Comparison of ENCODE assay signal across 15 cellular contexts in genomic region chr10:100038561-100039071, GRCh38. TPM values are rescaled to one million over a fixed set of nuclear protein-coding genes. Genes with fewer than 3 reads are reported as not detected.
DNase-seq lines count a peak whose midpoint lies in the region; ATAC-seq and TF ChIP-seq lines count a peak whose summit lies in the region.
"Had no signal": no experiment of that assay in that cellular context is flagged by ENCODE, and none has a peak within 500 bp of the region (broad histone marks: within the 10 kb centered on the region; RNA-seq: fewer than 3 reads in every experiment).

No MANE protein-coding gene starts in this region.

- H3K27me3 Mint-ChIP-seq in Caco-2 (ENCODE audit: insufficient read depth, unreplicated experiment) = no peaks in the 10 kb centered on the region
- H3K27me3 Mint-ChIP-seq in endodermal cell (ENCODE audit: insufficient read depth) = no peaks in the 10 kb centered on the region

- H3K9me3 Mint-ChIP-seq in Caco-2 (ENCODE audit: unreplicated experiment) (no peaks in the 10 kb centered on the region), endodermal cell (peaks cover 15% of the 10 kb centered on the region)
- H3K9me3 Mint-ChIP-seq: T-helper 1 cell treated with Interleukin-12 subunit alpha and Interleukin-12 subunit beta and Interleukin-4 antibody, amounts not matched to agents 30 μg/mL and 1 μg/mL, for 36 hours had no signal

- H3K4me1 Mint-ChIP-seq in Caco-2 (ENCODE audit: low read depth, unreplicated experiment) = peaks cover 28% of the 10 kb centered on the region
- peaks cover 31% of the 10 kb centered on the region for H3K4me1 Mint-ChIP-seq in endodermal cell

- H3K36me3 ChIP-seq in Caco-2 (ENCODE audit: control insufficient read depth, insufficient read depth, low read length) = no peaks in the 10 kb centered on the region
- H3K36me3 ChIP-seq in endodermal cell (ENCODE audit: control insufficient read depth, insufficient read depth, low read length) = no peaks in the 10 kb centered on the region
- H3K36me3 ChIP-seq in muscle layer of duodenum (ENCODE audit: control insufficient read depth in 1 of 2, insufficient read depth in 2 of 2, low read length in 2 of 2) = no peaks in the 10 kb centered on the region
- H3K36me3 ChIP-seq in gastroesophageal sphincter = no peaks in the 10 kb centered on the region
- H3K36me3 ChIP-seq: uterus had no signal

- H3K9me3 ChIP-seq in Caco-2 (no peaks in the 10 kb centered on the region), endodermal cell (ENCODE audit: control insufficient read depth, low read length) (peaks cover 8% of the 10 kb centered on the region), muscle layer of duodenum (ENCODE audit: control insufficient read depth in 1 of 2, low read length in 2 of 2) (no peaks in the 10 kb centered on the region), gastroesophageal sphincter (no peaks in the 10 kb centered on the region)
- H3K9me3 ChIP-seq: psoas muscle, uterus had no signal

- ATAC-seq in gastroesophageal sphincter = no peak
- ATAC-seq in GM18505 (IDR thresholded peaks at IDR 0.05; ENCODE audit: unreplicated experiment) = no peak
- ATAC-seq in GM18519 (IDR thresholded peaks at IDR 0.05; ENCODE audit: low FRiP score, unreplicated experiment) = no peak
- ATAC-seq: psoas muscle had no signal

- H3K27me3 ChIP-seq in Caco-2 (replicated peaks; ENCODE audit: control insufficient read depth, insufficient read depth, low read length) = no peaks in the 10 kb centered on the region
- H3K27me3 ChIP-seq in endodermal cell (ENCODE audit: control insufficient read depth, insufficient read depth, low read length, poor library complexity, severe bottlenecking) = no peaks in the 10 kb centered on the region
- H3K27me3 ChIP-seq in muscle layer of duodenum (ENCODE audit: low read depth, low read length) = no peaks in the 10 kb centered on the region
- H3K27me3 ChIP-seq in gastroesophageal sphincter = no peaks in the 10 kb centered on the region
- H3K27me3 ChIP-seq: uterus had no signal

- H3K27ac ChIP-seq in endodermal cell (ENCODE audit: low read depth, low read length) (no peak overlapping the region), muscle layer of duodenum (ENCODE audit: low read length) (peak overlapping the region; percentile 36), gastroesophageal sphincter (no peak overlapping the region)
- H3K27ac ChIP-seq: psoas muscle had no signal

- H3K4me3 ChIP-seq in Caco-2 (ENCODE audit: low read depth, low read length) = no peak overlapping the region
- no peak overlapping the region for H3K4me3 ChIP-seq in endodermal cell (ENCODE audit: low read length)
- H3K4me3 ChIP-seq in muscle layer of duodenum (ENCODE audit: low read depth in 1 of 2, low read length in 2 of 2) = no peak overlapping the region
- H3K4me3 ChIP-seq in gastroesophageal sphincter = no peak overlapping the region
- H3K4me3 ChIP-seq: psoas muscle, uterus had no signal

- no peak for TF ChIP-seq EP300 in gastroesophageal sphincter (IDR thresholded peaks at IDR 0.05)

- no peak overlapping the region for H3K4me3 Mint-ChIP-seq in Caco-2 (ENCODE audit: unreplicated experiment)
- H3K4me3 Mint-ChIP-seq in endodermal cell = no peak overlapping the region
- H3K4me3 Mint-ChIP-seq: T-helper 1 cell treated with Interleukin-12 subunit alpha and Interleukin-12 subunit beta and Interleukin-4 antibody, amounts not matched to agents 30 μg/mL and 1 μg/mL, for 36 hours had no signal

- BruUV-seq in Caco-2 (replicated peaks; lab: Mats Ljungman, UMichigan) = no TSS peak

- H3K4me1 ChIP-seq in Caco-2 (peaks cover 51% of the 10 kb centered on the region), endodermal cell (ENCODE audit: control insufficient read depth, insufficient read depth, low read length) (peaks cover 10% of the 10 kb centered on the region), muscle layer of duodenum (ENCODE audit: control insufficient read depth in 1 of 2, insufficient read depth in 2 of 2, low read length in 2 of 2) (no peaks in the 10 kb centered on the region), gastroesophageal sphincter (peaks cover 0 to 9% (median 0%) of the 10 kb centered on the region in 3 donors)
- H3K4me1 ChIP-seq: uterus had no signal

- DNase-seq in Caco-2 (peak in 1 of 2 experiments; percentile 52), HuH-7 (ENCODE audit: low spot score) (peak; percentile 30), endodermal cell (peak; percentile 69), SKM-1 (lab: John Stamatoyannopoulos, UW; ENCODE audit: unreplicated experiment) (no peak)
- DNase-seq: activated CD4-positive, CD25-positive, alpha-beta regulatory T cell treated with anti-CD3 and anti-CD28 coated beads, Interleukin-2, amount 50 U/mL, for 72 hours; C1 segment of cervical spinal cord; OCI-M1; psoas muscle; uterus had no signal

- no peak overlapping the region for H3K9ac ChIP-seq in endodermal cell (ENCODE audit: extremely low read depth, low read length, poor library complexity, severe bottlenecking)

- POLR2A ChIA-PET in Caco-2 (lab: Charles Lee) = no interaction called here

- intact Hi-C loops in Caco-2 (cut with micrococcal nuclease; ENCODE audit: unreplicated experiment) = no loop called here

- TF ChIP-seq CTCF in Caco-2 (IDR thresholded peaks at IDR 0.05; ENCODE audit: insufficient read depth in 1 of 2, low read depth in 1 of 2, low read length in 1 of 2, severe bottlenecking in 1 of 2, unreplicated experiment in 1 of 2) (no peak), endodermal cell (conservative IDR thresholded peaks at IDR 0.05) (no peak), gastroesophageal sphincter (IDR thresholded peaks at IDR 0.05) (no peak)

- peak overlapping the region; percentile 81 for H3K27ac Mint-ChIP-seq in Caco-2 (ENCODE audit: unreplicated experiment)
- H3K27ac Mint-ChIP-seq in endodermal cell = peak overlapping the region; percentile 40
- H3K27ac Mint-ChIP-seq: T-helper 1 cell treated with Interleukin-12 subunit alpha and Interleukin-12 subunit beta and Interleukin-4 antibody, amounts not matched to agents 30 μg/mL and 1 μg/mL, for 36 hours had no signal

- H3K36me3 Mint-ChIP-seq in Caco-2 (ENCODE audit: insufficient read depth, unreplicated experiment) (no peaks in the 10 kb centered on the region), endodermal cell (ENCODE audit: low read depth) (peaks cover 3% of the 10 kb centered on the region)

- TF ChIP-seq POLR2A in gastroesophageal sphincter (IDR thresholded peaks at IDR 0.05) (no peak), GM18505 (IDR thresholded peaks at IDR 0.05; ENCODE audit: borderline replicate concordance, extremely low read depth, insufficient read depth, insufficient read length) (no peak)

- 30 to 52% methylated on average over 1 of the region's 1 CpG for WGBS in endodermal cell (ENCODE audit: insufficient coverage in 1 of 2, insufficient read length in 1 of 2), 2 experiments
- WGBS in gastroesophageal sphincter (ENCODE audit: low coverage in 1 of 2), 2 donors = 20% methylated on average over 1 of the region's 1 CpG

- CTCF ChIA-PET in Caco-2 (lab: Charles Lee) = interaction anchor here (1.2 kb wide), 1 partner anchor 72 kb away, joined by 3 read pairs; no protein-coding TSS in a partner anchor

RNA-seq across cellular contexts. Expression of gene DNMBP, which starts 28.9 kb away (rescaled TPM):
- total RNA-seq in Caco-2 (2022) = 30.6 and 31.0 TPM in 2 replicates
- total RNA-seq in endodermal cell = 10 to 100 TPM; 45.4 to 85.4 TPM
- 18.8 TPM for polyA plus RNA-seq in endodermal cell (2013, experiment 1 of 2)
- 17.5 TPM for polyA plus RNA-seq in endodermal cell (2013, experiment 2 of 2)
- total RNA-seq in gastroesophageal sphincter = 10 to 100 TPM; 17.9 to 37.6 (median 20.6) TPM

RNA-seq across cellular contexts. Expression of gene CPN1, which starts 43.1 kb away (rescaled TPM):
- total RNA-seq in Caco-2 (2022) (24.3 and 24.9 TPM in 2 replicates), endodermal cell (1 to 10 TPM in 1 of 2 donors, under 1 TPM in 1; 0.71 to 1.3 TPM), gastroesophageal sphincter (not detected)
- polyA plus RNA-seq in endodermal cell (2013, experiment 1 of 2) = 0.14 TPM
- 0.33 TPM for polyA plus RNA-seq in endodermal cell (2013, experiment 2 of 2)
- total RNA-seq: mucosa of gallbladder, psoas muscle, uterus had no signal
- polyA plus RNA-seq: psoas muscle had no signal

Comparison
In these comparisons a context has a peak if more than half of its experiments do, and no peak if none do; other contexts are left out.
1. RNA of gene CPN1, which starts 43.1 kb away (total RNA-seq): 24.3 to 24.9 TPM in Caco-2; 0.71 to 1.3 TPM in endodermal cell and not detected in gastroesophageal sphincter; every median in the first group is over 10 times any median in the second.